In genomic region chr3:43153189-43154083, GRCh38 we compare ENCODE assay signal across 12 cellular contexts. TPM values are rescaled to one million over a fixed set of nuclear protein-coding genes. Genes with fewer than 3 reads are reported as not detected.
DNase-seq lines count a peak whose midpoint lies in the region; ATAC-seq and TF ChIP-seq lines count a peak whose summit lies in the region.
"Had no signal": no experiment of that assay in that cellular context is flagged by ENCODE, and none has a peak within 500 bp of the region (broad histone marks: within the 10 kb centered on the region; RNA-seq: fewer than 3 reads in every experiment).

No MANE protein-coding gene starts in this region.

- in situ Hi-C loops in astrocyte of the cerebellum (cut with HindIII; ENCODE audit: low sequenced_read_pairs) (no loop called here), gastrocnemius medialis (cut with MboI; ENCODE audit: low sequenced_read_pairs in 4 of 4) (loop anchor here in 3 of 4 donors (10.0 to 25.0 kb wide), 2 partner anchors 189 to 191 kb away; no protein-coding TSS in a partner anchor)

- intact Hi-C loops in gastrocnemius medialis (cut with DNase I; ENCODE audit: low total_unique reads): loop anchor here (2.0 kb wide), 1 partner anchor 193 kb away; no protein-coding TSS in a partner anchor

- peaks cover 0 to 5% of the 10 kb centered on the region in 2 donors for H3K4me1 ChIP-seq in gastrocnemius medialis

- CTCF ChIA-PET in GM10248 (lab: Yijun Ruan, JAX): no interaction called here

- no peaks in the 10 kb centered on the region for H3K9me3 ChIP-seq in gastrocnemius medialis

- POLR2A ChIA-PET in GM10248 (lab: Yijun Ruan, JAX): no interaction called here

- H3K4me3 ChIP-seq in astrocyte of the cerebellum (ENCODE audit: low read depth, low read length): no peak overlapping the region
- no peak overlapping the region for H3K4me3 ChIP-seq in gastrocnemius medialis

- DNase-seq in GM04503 (ENCODE audit: low read depth): peak; percentile 76
- no peak for DNase-seq in astrocyte of the cerebellum (ENCODE audit: low read depth)
- peak; percentile 16 for DNase-seq in hepatic stellate cell (ENCODE audit: low spot score)
- peak; percentile 12 to 59 for DNase-seq in gastrocnemius medialis
- DNase-seq in GM10248 (ENCODE audit: extremely low spot score): no peak
- DNase-seq in SKM-1 treated with dmso at 0.1 percent for 144 hours (lab: John Stamatoyannopoulos, UW; ENCODE audit: unreplicated experiment): no peak
- no peak for DNase-seq in KG1 (lab: John Stamatoyannopoulos, UW)
- DNase-seq in NCI-H1105 (lab: John Stamatoyannopoulos, UW): no peak
- DNase-seq: DMS153; NCI-H226; stimulated activated CD4-positive, alpha-beta T cell treated with anti-CD3 and anti-CD28 coated beads, Interleukin-15, amount 100 ng/mL, for 24 hours had no signal

- peak; percentile 60 to 64 for ATAC-seq in gastrocnemius medialis
- ATAC-seq: activated naive CD4-positive, alpha-beta T cell treated with anti-CD3 and anti-CD28 coated beads, Interleukin-2, amount 50 U/mL, for 72 hours had no signal

- TF ChIP-seq POLR2A in gastrocnemius medialis (IDR thresholded peaks at IDR 0.05): no peak

- no peaks in the 10 kb centered on the region for H3K27me3 ChIP-seq in gastrocnemius medialis

- no peaks in the 10 kb centered on the region for H3K36me3 ChIP-seq in gastrocnemius medialis

- TF ChIP-seq CTCF in astrocyte of the cerebellum (IDR thresholded peaks at IDR 0.05; ENCODE audit: low read depth, low read length, missing control alignments): peak; percentile 3
- no peak for TF ChIP-seq CTCF in gastrocnemius medialis (IDR thresholded peaks at IDR 0.05 in 4 of 5, conservative IDR thresholded peaks at IDR 0.05 in 1 of 5)
- TF ChIP-seq CTCF in GM10248 (IDR thresholded peaks at IDR 0.05; ENCODE audit: control extremely low read depth, extremely low read depth, low read depth, missing control alignments): no peak

- H3K27ac ChIP-seq in gastrocnemius medialis: no peak overlapping the region

RNA-seq across cellular contexts. Expression of gene POMGNT2, which starts 47.6 kb away (rescaled TPM):
- 10 to 100 TPM; 20.4 to 72.8 (median 52.4) TPM for total RNA-seq in gastrocnemius medialis

Comparison
In these comparisons a context has a peak if more than half of its experiments do, and no peak if none do; other contexts are left out.
1. DNase-seq: peak in GM04503 (single experiment), hepatic stellate cell (single experiment) and gastrocnemius medialis (2 of 2); none in astrocyte of the cerebellum (single experiment), GM10248 (single experiment), SKM-1 treated with dmso at 0.1 percent for 144 hours (single experiment), KG1 (single experiment) and NCI-H1105 (single experiment).